8 cellular contexts compared by ENCODE assay signal in the genomic region with DNA sequence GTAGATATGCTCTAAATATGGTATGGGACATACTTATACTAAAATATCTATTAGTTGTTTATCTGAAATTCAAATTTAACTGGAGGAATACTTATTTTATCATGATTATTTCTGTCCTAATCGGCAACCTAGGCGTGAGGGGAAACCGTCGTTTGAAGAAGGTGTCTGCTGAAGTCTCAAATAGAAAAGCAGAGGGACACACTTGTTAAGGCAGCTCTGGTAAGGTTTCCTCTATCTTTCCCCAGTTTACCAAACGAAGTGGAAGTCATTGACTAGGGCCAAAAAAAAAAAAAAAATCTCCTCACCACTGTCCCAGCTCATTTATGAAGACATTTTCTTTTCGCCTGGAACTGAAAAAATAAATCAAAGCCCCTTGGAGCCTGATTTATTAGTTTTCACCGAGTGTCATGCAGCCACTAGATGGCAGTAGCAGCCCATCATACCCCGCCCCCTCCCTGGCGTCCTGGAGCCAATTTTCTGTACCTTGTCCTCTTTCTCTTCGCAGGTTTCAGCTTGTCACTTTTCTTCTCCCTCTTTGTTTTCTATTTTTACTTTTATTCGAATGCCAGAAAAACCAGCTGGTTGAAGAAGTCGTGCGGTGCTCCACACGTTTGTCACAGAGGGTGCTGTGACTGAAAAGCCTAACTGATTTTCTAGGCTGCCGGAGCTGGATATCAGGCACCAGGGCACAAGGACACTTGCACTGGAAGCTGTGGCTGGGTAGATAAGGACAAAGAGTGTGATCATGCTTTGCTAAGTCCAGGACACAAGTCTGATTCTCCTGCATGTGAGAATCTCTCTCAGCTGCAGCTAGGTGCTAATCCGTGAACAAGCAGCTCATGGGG.
DNase-seq lines count a peak whose midpoint lies in the region; ATAC-seq and TF ChIP-seq lines count a peak whose summit lies in the region.

No MANE protein-coding gene starts in this region.

- H3K4me1 Mint-ChIP-seq in activated T-cell treated with anti-CD3 and anti-CD28 coated beads, Interleukin-2, amount 50 U/mL, for 4 hours (ENCODE audit: low read depth) = peaks cover 2% of the 10 kb centered on the region

- no peaks in the 10 kb centered on the region for H3K79me1 ChIP-seq in neuronal stem cell (ENCODE audit: low read depth, low read length)

- no peak overlapping the region for H2BK5ac ChIP-seq in neuronal stem cell (ENCODE audit: low read length)

- no peak overlapping the region for H3K18ac ChIP-seq in neuronal stem cell (ENCODE audit: low read length)

- no peaks in the 10 kb centered on the region for H3K9me2 ChIP-seq in DOHH2 (replicated peaks; ENCODE audit: control insufficient read depth, low read length)

- 0 out of 2 replicates have a peak, but pooled peaks cover 3% of the 10 kb centered on the region for H3K27me3 ChIP-seq in DOHH2 (ENCODE audit: control insufficient read depth, low read length)
- no peaks in the 10 kb centered on the region for H3K27me3 ChIP-seq in neuronal stem cell (ENCODE audit: control insufficient read depth in 3 of 3, insufficient read depth in 3 of 3, low read depth in 1 of 3, low read length in 3 of 3)
- no peaks in the 10 kb centered on the region for H3K27me3 ChIP-seq in tibial nerve

- peak; percentile 64 for DNase-seq in KBM-7
- DNase-seq in OCI-M1 (lab: John Stamatoyannopoulos, UW) = peak; percentile 86
- peak; percentile 39 for DNase-seq in activated T-cell treated with anti-CD3 and anti-CD28 coated beads, Interleukin-2, amount 50 U/mL, for 4 hours
- peak; percentile 59 for DNase-seq in fibroblast of pulmonary artery (ENCODE audit: low read depth)
- DNase-seq in neuronal stem cell (ENCODE audit: low spot score) = peak; percentile 79
- DNase-seq in tibial nerve (ENCODE audit: low spot score in 2 of 2) = peak; percentile 27 to 67

- H2BK15ac ChIP-seq in neuronal stem cell (ENCODE audit: low read length) = no peak overlapping the region

- peaks cover 14% of the 10 kb centered on the region for H3K27me3 Mint-ChIP-seq in activated T-cell treated with anti-CD3 and anti-CD28 coated beads, Interleukin-2, amount 50 U/mL, for 4 hours (ENCODE audit: low read depth)

- H3K27ac ChIP-seq in DOHH2 (ENCODE audit: low read depth, low read length) = no peak overlapping the region
- peak overlapping the region; percentile 64 for H3K27ac ChIP-seq in neuronal stem cell (replicated peaks; ENCODE audit: low read length)
- H3K27ac ChIP-seq in tibial nerve = no peak overlapping the region

- no peak overlapping the region for H3K4me2 ChIP-seq in DOHH2 (ENCODE audit: low read length)
- H3K4me2 ChIP-seq in neuronal stem cell (ENCODE audit: insufficient read depth, low read length, poor library complexity, severe bottlenecking) = peak overlapping the region; percentile 21

- H3K36me3 Mint-ChIP-seq in activated T-cell treated with anti-CD3 and anti-CD28 coated beads, Interleukin-2, amount 50 U/mL, for 4 hours (ENCODE audit: insufficient read depth) = no peaks in the 10 kb centered on the region

- no peak overlapping the region for H3K23ac ChIP-seq in neuronal stem cell (ENCODE audit: low read depth, low read length, poor library complexity)

- H3K9me3 ChIP-seq in DOHH2 (ENCODE audit: control insufficient read depth, insufficient read depth, low read length) = no peaks in the 10 kb centered on the region
- no peaks in the 10 kb centered on the region for H3K9me3 ChIP-seq in neuronal stem cell (replicated peaks in 1 of 2; ENCODE audit: control insufficient read depth in 2 of 2, insufficient read depth in 1 of 2, low read depth in 1 of 2, low read length in 2 of 2)
- H3K9me3 ChIP-seq in tibial nerve = no peaks in the 10 kb centered on the region

- no peaks in the 10 kb centered on the region for H3K9me3 Mint-ChIP-seq in activated T-cell treated with anti-CD3 and anti-CD28 coated beads, Interleukin-2, amount 50 U/mL, for 4 hours

- H2AK5ac ChIP-seq in neuronal stem cell (ENCODE audit: low read depth, low read length) = no peak overlapping the region

- H3K4me3 Mint-ChIP-seq in activated T-cell treated with anti-CD3 and anti-CD28 coated beads, Interleukin-2, amount 50 U/mL, for 4 hours = no peak overlapping the region

- no peak overlapping the region for H3K9ac ChIP-seq in neuronal stem cell (ENCODE audit: low read depth, low read length, poor library complexity)

- H3K4me3 ChIP-seq in DOHH2 (ENCODE audit: low read length) (no peak overlapping the region), fibroblast of pulmonary artery (replicated peaks; ENCODE audit: low read depth, low read length) (no peak overlapping the region), neuronal stem cell (ENCODE audit: low read length in 2 of 2) (no peak overlapping the region), tibial nerve (peak overlapping the region in 1 of 4 donors; percentile 8)

- TF ChIP-seq POLR2A in tibial nerve (IDR thresholded peaks at IDR 0.05) = no peak

- H4K8ac ChIP-seq in neuronal stem cell (ENCODE audit: low read depth, low read length) = no peak overlapping the region

- peak overlapping the region; percentile 65 for H2AFZ ChIP-seq in neuronal stem cell (ENCODE audit: low read length)

- no peaks in the 10 kb centered on the region for H3K79me2 ChIP-seq in DOHH2 (ENCODE audit: control insufficient read depth, low read length)

- no peak overlapping the region for H2BK12ac ChIP-seq in neuronal stem cell (ENCODE audit: low read length)

- no peak overlapping the region for H3K4ac ChIP-seq in neuronal stem cell (ENCODE audit: low read length)

- TF ChIP-seq CTCF in DOHH2 (IDR thresholded peaks at IDR 0.05; ENCODE audit: low read depth, low read length, poor library complexity, severe bottlenecking) (peak; percentile 87), fibroblast of pulmonary artery (IDR thresholded peaks at IDR 0.05; ENCODE audit: low read length, missing control alignments) (peak; percentile 87), tibial nerve (IDR thresholded peaks at IDR 0.05) (peak; percentile 60 to 88 (median 70))

- H4K91ac ChIP-seq in neuronal stem cell (ENCODE audit: low read depth, low read length, poor library complexity) = no peak overlapping the region

- no peaks in the 10 kb centered on the region for H3K4me1 ChIP-seq in DOHH2 (ENCODE audit: control insufficient read depth, low read length)
- no peaks in the 10 kb centered on the region for H3K4me1 ChIP-seq in neuronal stem cell (ENCODE audit: control insufficient read depth in 2 of 2, insufficient read depth in 1 of 2, low read depth in 1 of 2, low read length in 2 of 2)
- peaks cover 0 to 5% (median 0%) of the 10 kb centered on the region in 4 donors for H3K4me1 ChIP-seq in tibial nerve

- in situ Hi-C loops in KBM-7 (cut with MboI; ENCODE audit: low pct_unique_long_range_greater_than_20kb, low sequenced_read_pairs) = no loop called here

- no CpG with 5 or more reads among the region's 16 CpGs for WGBS in neuronal stem cell (ENCODE audit: extremely low coverage in 2 of 2, insufficient read length in 2 of 2, insufficient replicate concordance in 1 of 2), 2 donors
- WGBS in tibial nerve, 2 donors = 19 to 21% methylated on average over 16 of the region's 16 CpGs

- no peaks in the 10 kb centered on the region for H4K20me1 ChIP-seq in DOHH2 (ENCODE audit: control insufficient read depth, insufficient read depth, low read depth, low read length)

- no peak overlapping the region for H3K14ac ChIP-seq in neuronal stem cell (ENCODE audit: low read length)

- no peak for TF ChIP-seq EP300 in tibial nerve (IDR thresholded peaks at IDR 0.05)

- ATAC-seq in GM21737 (IDR thresholded peaks at IDR 0.05; ENCODE audit: unreplicated experiment) = peak; percentile 83
- ATAC-seq in activated T-cell treated with anti-CD3 and anti-CD28 coated beads, Interleukin-2, amount 50 U/mL, for 4 hours = peak in 1 of 2 donors; percentile 50

- no peaks in the 10 kb centered on the region for H3K36me3 ChIP-seq in DOHH2 (ENCODE audit: control insufficient read depth, low read length)
- no peaks in the 10 kb centered on the region for H3K36me3 ChIP-seq in neuronal stem cell (replicated peaks in 1 of 2; ENCODE audit: control insufficient read depth in 2 of 2, insufficient read depth in 2 of 2, low read length in 2 of 2)
- no peaks in the 10 kb centered on the region for H3K36me3 ChIP-seq in tibial nerve

- H3F3A ChIP-seq in DOHH2 (ENCODE audit: control insufficient read depth, insufficient read depth) = no peaks in the 10 kb centered on the region

- no peak overlapping the region for H2BK120ac ChIP-seq in neuronal stem cell (ENCODE audit: low read depth, low read length)
